ENCODE assay signal across 8 cellular contexts in genomic region chr15:40471778-40472130, GRCh38. TPM values are rescaled to one million over a fixed set of nuclear protein-coding genes. Genes with fewer than 3 reads are reported as not detected.
A peak's percentile ranks its signal among the peaks of the same experiment; 100 is the strongest.
DNase-seq lines count a peak whose midpoint lies in the region; ATAC-seq and TF ChIP-seq lines count a peak whose summit lies in the region.

No MANE protein-coding gene starts in this region.

- no peaks in the 10 kb centered on the region for H3K9me3 Mint-ChIP-seq in activated CD4-positive, alpha-beta T cell treated with anti-CD3 and anti-CD28 coated beads, Interleukin-2, amount 10 ng/mL, durations not matched to agents 24 days and 14 days
- no peaks in the 10 kb centered on the region for H3K9me3 Mint-ChIP-seq in neural progenitor cell

- H3K36me3 Mint-ChIP-seq in activated CD4-positive, alpha-beta T cell treated with anti-CD3 and anti-CD28 coated beads, Interleukin-2, amount 10 ng/mL, durations not matched to agents 24 days and 14 days (ENCODE audit: low read depth), result peaks cover 2% of the 10 kb centered on the region
- no peaks in the 10 kb centered on the region for H3K36me3 Mint-ChIP-seq in neural progenitor cell

- ATAC-seq in HG03103 (IDR thresholded peaks at IDR 0.05; ENCODE audit: low read depth, unreplicated experiment), result peak; percentile 14

- peaks cover 9% of the 10 kb centered on the region for H3K27me3 ChIP-seq in neural progenitor cell

- peaks cover 7% of the 10 kb centered on the region for H4K20me1 ChIP-seq in neural progenitor cell (ENCODE audit: low read depth)

- H3K4me3 ChIP-seq in fibroblast of mammary gland (ENCODE audit: control insufficient read depth, low read depth, low read length), result peak overlapping the region; percentile 69
- H3K4me3 ChIP-seq in neural progenitor cell, result peak overlapping the region; percentile 64

- H3K79me2 ChIP-seq in neural progenitor cell (ENCODE audit: low read depth), result peaks cover 12% of the 10 kb centered on the region

- intact Hi-C loops in activated CD4-positive, alpha-beta T cell treated with anti-CD3 and anti-CD28 coated beads, Interleukin-2, amount 10 ng/mL, durations not matched to agents 24 days and 14 days (cut with micrococcal nuclease), result loop anchor here (2.0 to 5.0 kb wide), 2 partner anchors 21 to 96 kb away; partner anchors contain the start of genes CCDC32 and RPUSD2

- H3F3A ChIP-seq in neural progenitor cell (ENCODE audit: low read depth), result peaks cover 35% of the 10 kb centered on the region

- peak; percentile 18 for DNase-seq in DMS 273 (lab: John Stamatoyannopoulos, UW; ENCODE audit: unreplicated experiment)
- no peak for DNase-seq in DMS 273 treated with DMSO at 0.1 percent for 48 hours (lab: John Stamatoyannopoulos, UW)
- peak; percentile 78 for DNase-seq in activated CD4-positive, alpha-beta T cell treated with anti-CD3 and anti-CD28 coated beads, Interleukin-2, amount 10 ng/mL, durations not matched to agents 24 days and 14 days
- no peak for DNase-seq in fibroblast of mammary gland (ENCODE audit: low read depth)
- peak; percentile 52 for DNase-seq in neural progenitor cell (ENCODE audit: low spot score)
- DNase-seq in NCI-H2107 treated with DMSO at 0.1 percent for 48 hours (lab: John Stamatoyannopoulos, UW; ENCODE audit: unreplicated experiment), result no peak
- DNase-seq in amniotic stem cell (lab: John Stamatoyannopoulos, UW), result no peak

- H3K4me2 ChIP-seq in neural progenitor cell, result peak overlapping the region; percentile 91

- peaks cover 6% of the 10 kb centered on the region for H3K4me1 ChIP-seq in neural progenitor cell

- peaks cover 22% of the 10 kb centered on the region for H3K4me1 Mint-ChIP-seq in activated CD4-positive, alpha-beta T cell treated with anti-CD3 and anti-CD28 coated beads, Interleukin-2, amount 10 ng/mL, durations not matched to agents 24 days and 14 days
- H3K4me1 Mint-ChIP-seq in neural progenitor cell, result peaks cover 24% of the 10 kb centered on the region

- TF ChIP-seq CTCF in fibroblast of mammary gland (conservative IDR thresholded peaks at IDR 0.05; ENCODE audit: control insufficient read depth, insufficient read depth, low read depth, low read length) (no peak), neural progenitor cell (IDR thresholded peaks at IDR 0.05) (no peak)

- H3K9ac ChIP-seq in neural progenitor cell, result no peak overlapping the region

- H3K9me3 ChIP-seq in neural progenitor cell (ENCODE audit: low read depth), result no peaks in the 10 kb centered on the region

- H2AFZ ChIP-seq in neural progenitor cell (replicated peaks), result peak overlapping the region; percentile 57

- H3K4me3 Mint-ChIP-seq in activated CD4-positive, alpha-beta T cell treated with anti-CD3 and anti-CD28 coated beads, Interleukin-2, amount 10 ng/mL, durations not matched to agents 24 days and 14 days, result peak overlapping the region; percentile 90
- peak overlapping the region; percentile 78 for H3K4me3 Mint-ChIP-seq in neural progenitor cell

- H3K27ac ChIP-seq in neural progenitor cell, result no peak overlapping the region

- H3K27me3 Mint-ChIP-seq in activated CD4-positive, alpha-beta T cell treated with anti-CD3 and anti-CD28 coated beads, Interleukin-2, amount 10 ng/mL, durations not matched to agents 24 days and 14 days, result peaks cover 2% of the 10 kb centered on the region
- H3K27me3 Mint-ChIP-seq in neural progenitor cell (ENCODE audit: insufficient read depth, low read depth), result peaks cover 11% of the 10 kb centered on the region

- H3K36me3 ChIP-seq in neural progenitor cell, result no peaks in the 10 kb centered on the region

- H3K27ac Mint-ChIP-seq in activated CD4-positive, alpha-beta T cell treated with anti-CD3 and anti-CD28 coated beads, Interleukin-2, amount 10 ng/mL, durations not matched to agents 24 days and 14 days, result peak overlapping the region; percentile 83
- no peak overlapping the region for H3K27ac Mint-ChIP-seq in neural progenitor cell

RNA-seq across cellular contexts. Expression of gene CHST14, which starts 1.0 kb away (rescaled TPM):
- 9.0 and 9.7 TPM in 2 replicates for total RNA-seq in activated CD4-positive, alpha-beta T cell treated with anti-CD3 and anti-CD28 coated beads, Interleukin-2, amount 10 ng/mL, durations not matched to agents 24 days and 14 days
- total RNA-seq in neural progenitor cell (ENCODE audit: low replicate concordance), result 11.9 and 17.5 TPM in 2 replicates

RNA-seq across cellular contexts. Expression of gene BAHD1, which starts 31.0 kb away (rescaled TPM):
- total RNA-seq in activated CD4-positive, alpha-beta T cell treated with anti-CD3 and anti-CD28 coated beads, Interleukin-2, amount 10 ng/mL, durations not matched to agents 24 days and 14 days, result 23.9 and 26.2 TPM in 2 replicates
- 5.8 and 13.7 TPM in 2 replicates for total RNA-seq in neural progenitor cell (ENCODE audit: low replicate concordance)

Comparison
In these comparisons a context has a peak if more than half of its experiments do, and no peak if none do; other contexts are left out.
1. DNase-seq: peak in DMS 273 (single experiment), activated CD4-positive, alpha-beta T cell treated with anti-CD3 and anti-CD28 coated beads, Interleukin-2, amount 10 ng/mL, durations not matched to agents 24 days and 14 days (single experiment) and neural progenitor cell (single experiment); none in DMS 273 treated with DMSO at 0.1 percent for 48 hours (single experiment), fibroblast of mammary gland (single experiment), NCI-H2107 treated with DMSO at 0.1 percent for 48 hours (single experiment) and amniotic stem cell (single experiment).